In genomic region chr2:200193791-200194190, GRCh38 we compare ENCODE assay signal across 29 cellular contexts.
A peak's percentile ranks its signal among the peaks of the same experiment; 100 is the strongest.
DNase-seq lines count a peak whose midpoint lies in the region; ATAC-seq and TF ChIP-seq lines count a peak whose summit lies in the region.
"Had no signal": no experiment of that assay in that cellular context is flagged by ENCODE, and none has a peak within 500 bp of the region (broad histone marks: within the 10 kb centered on the region; RNA-seq: fewer than 3 reads in every experiment).

No MANE protein-coding gene starts in this region.

- no peak overlapping the region for H3K27ac Mint-ChIP-seq in activated T-helper 17 cell treated with anti-CD3 and anti-CD28 coated beads, Interleukin-2, amount 50 U/mL, for 72 hours
- no peak overlapping the region for H3K27ac Mint-ChIP-seq in GM23338
- H3K27ac Mint-ChIP-seq: activated naive CD4-positive, alpha-beta T cell treated with anti-CD3 and anti-CD28 coated beads, Interleukin-2, amount 50 U/mL, for 72 hours; naive B cell had no signal

- peak; percentile 69 for ATAC-seq in GM18502 (IDR thresholded peaks at IDR 0.05; ENCODE audit: poor library complexity, unreplicated experiment)
- peak; percentile 57 for ATAC-seq in GM19043 (IDR thresholded peaks at IDR 0.05; ENCODE audit: low read depth, unreplicated experiment)
- ATAC-seq in HG03139 (IDR thresholded peaks at IDR 0.05; ENCODE audit: unreplicated experiment): peak; percentile 63
- peak; percentile 62 for ATAC-seq in activated T-helper 17 cell treated with anti-CD3 and anti-CD28 coated beads, Interleukin-2, amount 50 U/mL, for 72 hours (replicated peaks)
- ATAC-seq in PC-3: no peak
- no peak for ATAC-seq in GM23338
- ATAC-seq: activated naive CD4-positive, alpha-beta T cell treated with anti-CD3 and anti-CD28 coated beads, Interleukin-2, amount 50 U/mL, for 72 hours; gastroesophageal sphincter; left lobe of liver had no signal

- no peaks in the 10 kb centered on the region for H3K9me3 Mint-ChIP-seq in activated T-helper 17 cell treated with anti-CD3 and anti-CD28 coated beads, Interleukin-2, amount 50 U/mL, for 72 hours
- no peaks in the 10 kb centered on the region for H3K9me3 Mint-ChIP-seq in GM23338
- H3K9me3 Mint-ChIP-seq: activated naive CD4-positive, alpha-beta T cell treated with anti-CD3 and anti-CD28 coated beads, Interleukin-2, amount 50 U/mL, for 72 hours had no signal

- no TSS peak for BruUV-seq in PC-3 (replicated peaks; lab: Mats Ljungman, UMichigan)

- CTCF ChIA-PET in PC-3 (lab: Charles Lee): no interaction called here

- H3K27me3 Mint-ChIP-seq in activated T-helper 17 cell treated with anti-CD3 and anti-CD28 coated beads, Interleukin-2, amount 50 U/mL, for 72 hours: peaks cover 26% of the 10 kb centered on the region
- H3K27me3 Mint-ChIP-seq in GM23338 (ENCODE audit: insufficient read depth, low read depth, poor library complexity): peaks cover 2% of the 10 kb centered on the region

- H3K4me3 ChIP-seq in effector memory CD4-positive, alpha-beta T cell (ENCODE audit: insufficient read depth, low read depth, low read length, poor library complexity, severe bottlenecking): no peak overlapping the region
- H3K4me3 ChIP-seq in PC-3 (ENCODE audit: low read length) (no peak overlapping the region), GM23338 (no peak overlapping the region)
- H3K4me3 ChIP-seq: BLaER1, gastroesophageal sphincter, smooth muscle cell, suprapubic skin had no signal

- no peaks in the 10 kb centered on the region for H3K36me3 ChIP-seq in effector memory CD4-positive, alpha-beta T cell (ENCODE audit: control insufficient read depth, insufficient read depth, low read length)
- H3K36me3 ChIP-seq in PC-3 (ENCODE audit: low read depth, low read length) (no peaks in the 10 kb centered on the region), GM23338 (ENCODE audit: insufficient read depth) (no peaks in the 10 kb centered on the region)
- H3K36me3 ChIP-seq: BLaER1, gastroesophageal sphincter, suprapubic skin, WERI-Rb-1 had no signal

- intact Hi-C loops in PC-3 (cut with micrococcal nuclease): no loop called here

- no peaks in the 10 kb centered on the region for H3K27me3 ChIP-seq in effector memory CD4-positive, alpha-beta T cell (replicated peaks; ENCODE audit: control insufficient read depth, insufficient read depth, low read length, poor library complexity, severe bottlenecking)
- H3K27me3 ChIP-seq in PC-3 (ENCODE audit: low read length) (no peaks in the 10 kb centered on the region), GM23338 (ENCODE audit: insufficient read depth) (no peaks in the 10 kb centered on the region)
- H3K27me3 ChIP-seq: BLaER1, gastroesophageal sphincter, suprapubic skin had no signal

- no peak overlapping the region for H3K27ac ChIP-seq in effector memory CD4-positive, alpha-beta T cell (ENCODE audit: insufficient read depth, low read length, poor library complexity, severe bottlenecking)
- H3K27ac ChIP-seq in PC-3 (ENCODE audit: low read length): no peak overlapping the region
- no peak overlapping the region for H3K27ac ChIP-seq in GM23338 (ENCODE audit: low read depth)
- H3K27ac ChIP-seq: BLaER1, gastroesophageal sphincter, HL-60, suprapubic skin, WERI-Rb-1 had no signal

- no peaks in the 10 kb centered on the region for H3F3A ChIP-seq in PC-3 (ENCODE audit: low read length, unreplicated experiment)
- no peaks in the 10 kb centered on the region for H3F3A ChIP-seq in GM23338 (replicated peaks; ENCODE audit: low read depth)

- DNase-seq in effector memory CD4-positive, alpha-beta T cell: no peak
- DNase-seq in medulla oblongata (ENCODE audit: extremely low spot score): no peak
- DNase-seq in PC-3: no peak
- no peak for DNase-seq in GM23338 (ENCODE audit: low spot score)
- DNase-seq: ACHN; activated CD4-positive, alpha-beta T cell treated with anti-CD3 and anti-CD28 coated beads, Interleukin-2, amount 50 U/mL, for 4 hours; activated CD8-positive, alpha-beta memory T cell treated with anti-CD3 and anti-CD28 coated beads, Interleukin-2, amount 50 U/mL, for 4 hours; anterior cingulate cortex; DND-41; hypothalamus; naive B cell; NCI-H1048; NCI-H2029 treated with DMSO at 0.1 percent for 48 hours; NCI-H2227 treated with DMSO at 0.1 percent for 48 hours; NCI-H774; occipital lobe; stimulated activated CD4-positive, alpha-beta T cell treated with anti-CD3 and anti-CD28 coated beads, Interleukin-2, amount 100 ng/mL, for 24 hours; WERI-Rb-1 had no signal

- H4K20me1 ChIP-seq in PC-3 (ENCODE audit: low read length): no peaks in the 10 kb centered on the region
- no peaks in the 10 kb centered on the region for H4K20me1 ChIP-seq in GM23338 (replicated peaks; ENCODE audit: insufficient read depth)
- H4K20me1 ChIP-seq: BLaER1 had no signal

- H3K9ac ChIP-seq in PC-3 (ENCODE audit: low read length): no peak overlapping the region
- H3K9ac ChIP-seq: BLaER1 had no signal

- H3K9me3 ChIP-seq in effector memory CD4-positive, alpha-beta T cell (ENCODE audit: control insufficient read depth, low read length): no peaks in the 10 kb centered on the region
- H3K9me3 ChIP-seq in PC-3 (ENCODE audit: low read length): no peaks in the 10 kb centered on the region
- H3K9me3 ChIP-seq: BLaER1, gastroesophageal sphincter, suprapubic skin had no signal

- no peaks in the 10 kb centered on the region for H3K4me1 ChIP-seq in effector memory CD4-positive, alpha-beta T cell (ENCODE audit: control insufficient read depth, insufficient read depth, low read length, poor library complexity, severe bottlenecking)
- H3K4me1 ChIP-seq in PC-3 (ENCODE audit: insufficient read depth, low read length): no peaks in the 10 kb centered on the region
- H3K4me1 ChIP-seq in GM23338 (ENCODE audit: insufficient read depth): peaks cover 11% of the 10 kb centered on the region
- H3K4me1 ChIP-seq: BLaER1, gastroesophageal sphincter, suprapubic skin had no signal

- no peak overlapping the region for H3K4me3 Mint-ChIP-seq in activated T-helper 17 cell treated with anti-CD3 and anti-CD28 coated beads, Interleukin-2, amount 50 U/mL, for 72 hours
- no peak overlapping the region for H3K4me3 Mint-ChIP-seq in GM23338
- H3K4me3 Mint-ChIP-seq: naive B cell had no signal

- H3K9me2 ChIP-seq in PC-3 (replicated peaks; ENCODE audit: low read length) (no peaks in the 10 kb centered on the region), GM23338 (ENCODE audit: insufficient read depth) (peaks cover 12% of the 10 kb centered on the region; the same call in 1 of the 2 replicates)

- no peaks in the 10 kb centered on the region for H3K36me3 Mint-ChIP-seq in activated T-helper 17 cell treated with anti-CD3 and anti-CD28 coated beads, Interleukin-2, amount 50 U/mL, for 72 hours (ENCODE audit: low read depth)
- peaks cover 15% of the 10 kb centered on the region for H3K36me3 Mint-ChIP-seq in GM23338 (ENCODE audit: low read depth)
- H3K36me3 Mint-ChIP-seq: activated naive CD4-positive, alpha-beta T cell treated with anti-CD3 and anti-CD28 coated beads, Interleukin-2, amount 50 U/mL, for 72 hours; naive B cell had no signal

- POLR2A ChIA-PET in PC-3 (lab: Charles Lee; ENCODE audit: unreplicated experiment): no interaction called here

- no peak overlapping the region for H2AFZ ChIP-seq in PC-3 (ENCODE audit: low read length)
- H2AFZ ChIP-seq in GM23338: no peak overlapping the region

- TF ChIP-seq CTCF in PC-3 (conservative IDR thresholded peaks at IDR 0.05; ENCODE audit: low read depth, low read length): no peak
- no peak for TF ChIP-seq CTCF in GM23338 (conservative IDR thresholded peaks at IDR 0.05; ENCODE audit: low read depth in 2 of 2)

- H3K4me2 ChIP-seq in PC-3 (ENCODE audit: low read length): no peak overlapping the region
- H3K4me2 ChIP-seq in GM23338: no peak overlapping the region
- H3K4me2 ChIP-seq: BLaER1, smooth muscle cell had no signal

- H3K79me2 ChIP-seq in PC-3 (ENCODE audit: low read length): no peaks in the 10 kb centered on the region
- H3K79me2 ChIP-seq in GM23338 (replicated peaks; ENCODE audit: insufficient read depth): no peaks in the 10 kb centered on the region

- no peaks in the 10 kb centered on the region for H3K4me1 Mint-ChIP-seq in activated T-helper 17 cell treated with anti-CD3 and anti-CD28 coated beads, Interleukin-2, amount 50 U/mL, for 72 hours
- H3K4me1 Mint-ChIP-seq in GM23338: peaks cover 19% of the 10 kb centered on the region
- H3K4me1 Mint-ChIP-seq: naive B cell had no signal

TF ChIP-seq in GM23338, 12 proteins besides CTCF, POLR2A, EP300 and RAD21 (continues in another document):
- TF ChIP-seq ZNF114 (CRISPR knock-in tag; IDR thresholded peaks at IDR 0.05) (no peak), ZNF331 (CRISPR knock-in tag; IDR thresholded peaks at IDR 0.05; ENCODE audit: low read depth) (no peak), POLR2AphosphoS5 (IDR thresholded peaks at IDR 0.05; ENCODE audit: low read depth) (no peak), JUNB (IDR thresholded peaks at IDR 0.05; ENCODE audit: unreplicated experiment) (no peak)

Comparison
In these comparisons a context has a peak if more than half of its experiments do, and no peak if none do; other contexts are left out.
1. ATAC-seq: peak in GM18502 (single experiment), GM19043 (single experiment), HG03139 (single experiment) and activated T-helper 17 cell treated with anti-CD3 and anti-CD28 coated beads, Interleukin-2, amount 50 U/mL, for 72 hours (single experiment); none in PC-3 (single experiment) and GM23338 (single experiment).